ENCODE assay signal across 28 cellular contexts in genomic region chr4:7627251-7628250, GRCh38.
"Had no signal": no experiment of that assay in that cellular context is flagged by ENCODE, and none has a peak within 500 bp of the region (broad histone marks: within the 10 kb centered on the region; RNA-seq: fewer than 3 reads in every experiment).

No MANE protein-coding gene starts in this region.

- H3K4me3 ChIP-seq: body of pancreas, esophagus squamous epithelium, gastroesophageal sphincter had no signal

- H3K9me3 ChIP-seq: gastroesophageal sphincter had no signal

- H3K36me3 ChIP-seq: esophagus squamous epithelium, gastroesophageal sphincter had no signal

- H3K27ac ChIP-seq: body of pancreas, epithelial cell of prostate, esophagus squamous epithelium, gastroesophageal sphincter, VCaP had no signal

- H3K27me3 ChIP-seq: body of pancreas, gastroesophageal sphincter had no signal

- DNase-seq: activated CD4-positive, alpha-beta T cell treated with anti-CD3 and anti-CD28 coated beads for 1 hour; activated CD4-positive, alpha-beta T cell treated with anti-CD3 and anti-CD28 coated beads for 4 hours; activated CD4-positive, alpha-beta T cell treated with anti-CD3 and anti-CD28 coated beads, Interleukin-2, amount 10 ng/mL, durations not matched to agents 7 days and 5 days; activated CD4-positive, alpha-beta T cell treated with anti-CD3 and anti-CD28 coated beads, Interleukin-2, amount 50 U/mL, for 4 hours; activated CD8-positive, alpha-beta memory T cell treated with anti-CD3 and anti-CD28 coated beads for 24 hours; activated CD8-positive, alpha-beta T cell treated with anti-CD3 and anti-CD28 coated beads for 36 hours; activated effector memory CD4-positive, alpha-beta T cell treated with Interleukin-2 at 50 U/mL for 16 hours; activated gamma-delta T cell treated with Interleukin-2 at 50 U/mL for 16 hours; activated naive CD4-positive, alpha-beta T cell treated with anti-CD3 and anti-CD28 coated beads, Interleukin-2, amount 50 U/mL, for 16 hours; activated naive CD4-positive, alpha-beta T cell treated with Interleukin-2 at 50 U/mL for 16 hours; activated T-cell treated with anti-CD3 and anti-CD28 coated beads, Interleukin-2, amount 50 U/mL, for 4 hours; amniotic stem cell; anterior cingulate cortex; body of pancreas; caudate nucleus; cortex of kidney; effector CD8-positive, alpha-beta T cell; esophagus squamous epithelium; foreskin melanocyte; T-helper 2 cell had no signal

- FAIRE-seq: astrocyte, colon, endometrium had no signal

- H3K4me1 ChIP-seq: body of pancreas had no signal

- ATAC-seq: activated CD8-positive, alpha-beta T cell treated with anti-CD3 and anti-CD28 coated beads for 36 hours; activated T-cell treated with anti-CD3 and anti-CD28 coated beads, Interleukin-2, amount 50 U/mL, for 4 hours; activated T-helper 17 cell treated with anti-CD3 and anti-CD28 coated beads, Interleukin-2, amount 50 U/mL, for 72 hours; body of pancreas; gastroesophageal sphincter; WTC11 had no signal
